Comparison of ENCODE assay signal across 17 cellular contexts in the genomic region with DNA sequence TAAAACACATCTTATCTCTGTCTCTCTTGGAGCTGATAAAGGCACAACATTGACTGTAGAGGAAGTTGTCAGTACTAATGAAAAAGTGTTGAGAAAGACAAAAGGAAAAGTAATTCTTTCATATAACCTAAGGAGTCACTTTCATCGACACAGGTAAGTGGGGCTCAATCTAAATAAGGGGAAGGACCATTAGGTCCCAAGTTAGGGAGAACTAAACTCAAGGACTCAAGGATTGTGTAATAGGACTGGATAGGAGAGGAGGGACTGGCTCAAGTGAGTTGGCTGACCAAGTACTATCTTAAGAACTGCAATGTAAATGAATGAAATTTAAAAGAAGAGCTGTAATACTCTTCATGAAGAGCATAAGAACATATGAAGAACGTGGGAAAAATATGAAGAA. TPM values are rescaled to one million over a fixed set of nuclear protein-coding genes. Genes with fewer than 3 reads are reported as not detected.
DNase-seq lines count a peak whose midpoint lies in the region; ATAC-seq and TF ChIP-seq lines count a peak whose summit lies in the region.
"Had no signal": no experiment of that assay in that cellular context is flagged by ENCODE, and none has a peak within 500 bp of the region (broad histone marks: within the 10 kb centered on the region; RNA-seq: fewer than 3 reads in every experiment).

No MANE protein-coding gene starts in this region.

- 68 to 80% methylated on average over 2 of the region's 2 CpGs for WGBS in sigmoid colon, 2 donors

- H3K9ac ChIP-seq in OCI-LY3 (ENCODE audit: low read length): peak overlapping the region; percentile 58

- CTCF ChIA-PET in activated CD8-positive, alpha-beta memory T cell treated with anti-CD3 and anti-CD28 coated beads, Interleukin-2, amount 10 ng/mL, durations not matched to agents 7 days and 5 days (lab: Charles Lee): interaction anchor here (0.9 to 5.3 kb wide), 13 partner anchors 11 to 187 kb away, joined by 3 to 32 read pairs (median 3); a partner anchor contains a TSS

- H3K27me3 ChIP-seq in OCI-LY3 (ENCODE audit: low read depth, low read length) (no peaks in the 10 kb centered on the region), sigmoid colon (peaks cover 0 to 24% (median 6%) of the 10 kb centered on the region in 3 donors)
- H3K27me3 ChIP-seq: cardiac muscle cell had no signal

- TF ChIP-seq CTCF in OCI-LY3 (IDR thresholded peaks at IDR 0.05; ENCODE audit: low read depth, low read length) (no peak), sigmoid colon (IDR thresholded peaks at IDR 0.05) (no peak), GM10266 (IDR thresholded peaks at IDR 0.05; ENCODE audit: control insufficient read depth, insufficient read depth, low read depth, missing control alignments) (no peak)

- ATAC-seq in activated CD8-positive, alpha-beta memory T cell treated with anti-CD3 and anti-CD28 coated beads, Interleukin-2, amount 10 ng/mL, durations not matched to agents 7 days and 5 days: peak; percentile 13
- no peak for ATAC-seq in stimulated activated memory B cell treated with anti-CD40 and anti-IgM and Interleukin-4, amounts not matched to agents 10 μg/mL and 1 μg/mL and 100 μg/mL, for 72 hours
- no peak for ATAC-seq in HG03571 (IDR thresholded peaks at IDR 0.05; ENCODE audit: unreplicated experiment)
- ATAC-seq: left lobe of liver had no signal

- H3K9me3 ChIP-seq in OCI-LY3 (ENCODE audit: insufficient read depth, low read length): no peaks in the 10 kb centered on the region
- H3K9me3 ChIP-seq in sigmoid colon: no peaks in the 10 kb centered on the region

- H3K36me3 Mint-ChIP-seq in activated CD8-positive, alpha-beta memory T cell treated with anti-CD3 and anti-CD28 coated beads, Interleukin-2, amount 10 ng/mL, durations not matched to agents 7 days and 5 days: peaks cover 33% of the 10 kb centered on the region
- H3K36me3 Mint-ChIP-seq in activated naive CD8-positive, alpha-beta T cell treated with anti-CD3 and anti-CD28 coated beads for 36 hours: peaks cover 50% of the 10 kb centered on the region
- H3K36me3 Mint-ChIP-seq in stimulated activated memory B cell treated with anti-CD40 and anti-IgM and Interleukin-4, amounts not matched to agents 10 μg/mL and 1 μg/mL and 100 μg/mL, for 72 hours: peaks cover 60% of the 10 kb centered on the region

- no peak for TF ChIP-seq EP300 in sigmoid colon (IDR thresholded peaks at IDR 0.05)

- intact Hi-C loops in sigmoid colon (cut with DNase I): no loop called here

- peak overlapping the region; percentile 65 for H3K4me2 ChIP-seq in OCI-LY3 (ENCODE audit: low read length)

- H2AFZ ChIP-seq in OCI-LY3 (ENCODE audit: low read depth, low read length): no peak overlapping the region

- H3K4me1 ChIP-seq in OCI-LY3 (ENCODE audit: low read length): peaks cover 55% of the 10 kb centered on the region
- no peaks in the 10 kb centered on the region for H3K4me1 ChIP-seq in sigmoid colon

- no peaks in the 10 kb centered on the region for H4K20me1 ChIP-seq in OCI-LY3 (ENCODE audit: insufficient read depth, low read length)

- H3K27ac ChIP-seq in OCI-LY3 (ENCODE audit: low read length): peak overlapping the region; percentile 98
- no peak overlapping the region for H3K27ac ChIP-seq in sigmoid colon
- H3K27ac ChIP-seq: cardiac muscle cell had no signal

- peaks cover 57% of the 10 kb centered on the region for H3K79me2 ChIP-seq in OCI-LY3 (ENCODE audit: low read length)

- peak overlapping the region; percentile 86 for H3K27ac Mint-ChIP-seq in activated CD8-positive, alpha-beta memory T cell treated with anti-CD3 and anti-CD28 coated beads, Interleukin-2, amount 10 ng/mL, durations not matched to agents 7 days and 5 days
- H3K27ac Mint-ChIP-seq in activated naive CD8-positive, alpha-beta T cell treated with anti-CD3 and anti-CD28 coated beads for 36 hours: peak overlapping the region; percentile 84
- peak overlapping the region; percentile 91 for H3K27ac Mint-ChIP-seq in stimulated activated memory B cell treated with anti-CD40 and anti-IgM and Interleukin-4, amounts not matched to agents 10 μg/mL and 1 μg/mL and 100 μg/mL, for 72 hours

- H3K4me3 ChIP-seq in OCI-LY3 (ENCODE audit: low read length): peak overlapping the region; percentile 44
- no peak overlapping the region for H3K4me3 ChIP-seq in sigmoid colon
- H3K4me3 ChIP-seq: cardiac muscle cell had no signal

- DNase-seq in activated CD8-positive, alpha-beta memory T cell treated with anti-CD3 and anti-CD28 coated beads, Interleukin-2, amount 10 ng/mL, durations not matched to agents 7 days and 5 days: no peak
- no peak for DNase-seq in activated CD8-positive, alpha-beta memory T cell treated with anti-CD3 and anti-CD28 coated beads, Interleukin-2, amount 50 U/mL, for 48 hours
- no peak for DNase-seq in activated naive CD8-positive, alpha-beta T cell treated with anti-CD3 and anti-CD28 coated beads for 36 hours
- DNase-seq in sigmoid colon: no peak
- no peak for DNase-seq in GM10266 (ENCODE audit: extremely low spot score)
- DNase-seq: activated gamma-delta T cell treated with Interleukin-2 at 50 U/mL for 16 hours; effector CD8-positive, alpha-beta T cell; NCI-H1930; NCI-H524 treated with DMSO at 0.1 percent for 48 hours; posterior cingulate gyrus had no signal

- H3K36me3 ChIP-seq in OCI-LY3 (replicated peaks; ENCODE audit: low read depth, low read length) (peaks cover 31% of the 10 kb centered on the region), sigmoid colon (no peaks in the 10 kb centered on the region)
- H3K36me3 ChIP-seq: cardiac muscle cell had no signal

- H3K4me1 Mint-ChIP-seq in activated CD8-positive, alpha-beta memory T cell treated with anti-CD3 and anti-CD28 coated beads, Interleukin-2, amount 10 ng/mL, durations not matched to agents 7 days and 5 days: peaks cover 58% of the 10 kb centered on the region
- peaks cover 63% of the 10 kb centered on the region for H3K4me1 Mint-ChIP-seq in activated naive CD8-positive, alpha-beta T cell treated with anti-CD3 and anti-CD28 coated beads for 36 hours
- peaks cover 81% of the 10 kb centered on the region for H3K4me1 Mint-ChIP-seq in stimulated activated memory B cell treated with anti-CD40 and anti-IgM and Interleukin-4, amounts not matched to agents 10 μg/mL and 1 μg/mL and 100 μg/mL, for 72 hours

- H3K4me3 Mint-ChIP-seq in activated CD8-positive, alpha-beta memory T cell treated with anti-CD3 and anti-CD28 coated beads, Interleukin-2, amount 10 ng/mL, durations not matched to agents 7 days and 5 days: peak overlapping the region; percentile 67
- peak overlapping the region; percentile 56 for H3K4me3 Mint-ChIP-seq in activated naive CD8-positive, alpha-beta T cell treated with anti-CD3 and anti-CD28 coated beads for 36 hours
- H3K4me3 Mint-ChIP-seq in stimulated activated memory B cell treated with anti-CD40 and anti-IgM and Interleukin-4, amounts not matched to agents 10 μg/mL and 1 μg/mL and 100 μg/mL, for 72 hours: peak overlapping the region; percentile 57

- H3K9me3 Mint-ChIP-seq in activated CD8-positive, alpha-beta memory T cell treated with anti-CD3 and anti-CD28 coated beads, Interleukin-2, amount 10 ng/mL, durations not matched to agents 7 days and 5 days (ENCODE audit: low read depth): no peaks in the 10 kb centered on the region
- peaks cover 1% of the 10 kb centered on the region for H3K9me3 Mint-ChIP-seq in activated naive CD8-positive, alpha-beta T cell treated with anti-CD3 and anti-CD28 coated beads for 36 hours
- peaks cover 2% of the 10 kb centered on the region for H3K9me3 Mint-ChIP-seq in stimulated activated memory B cell treated with anti-CD40 and anti-IgM and Interleukin-4, amounts not matched to agents 10 μg/mL and 1 μg/mL and 100 μg/mL, for 72 hours

- no peak for TF ChIP-seq POLR2A in sigmoid colon (IDR thresholded peaks at IDR 0.05)

- no peaks in the 10 kb centered on the region for H3K27me3 Mint-ChIP-seq in activated CD8-positive, alpha-beta memory T cell treated with anti-CD3 and anti-CD28 coated beads, Interleukin-2, amount 10 ng/mL, durations not matched to agents 7 days and 5 days
- H3K27me3 Mint-ChIP-seq in activated naive CD8-positive, alpha-beta T cell treated with anti-CD3 and anti-CD28 coated beads for 36 hours: no peaks in the 10 kb centered on the region
- H3K27me3 Mint-ChIP-seq in stimulated activated memory B cell treated with anti-CD40 and anti-IgM and Interleukin-4, amounts not matched to agents 10 μg/mL and 1 μg/mL and 100 μg/mL, for 72 hours: no peaks in the 10 kb centered on the region

RNA-seq across cellular contexts. Expression of a gene that starts 55.7 kb away (rescaled TPM):
- under 1 TPM in 1 of 2 experiments, not detected in 1; 0.19 TPM for total RNA-seq in activated CD8-positive, alpha-beta memory T cell treated with anti-CD3 and anti-CD28 coated beads, Interleukin-2, amount 10 ng/mL, durations not matched to agents 7 days and 5 days
- total RNA-seq in activated naive CD8-positive, alpha-beta T cell treated with anti-CD3 and anti-CD28 coated beads for 36 hours: under 1 TPM; 0.60 to 0.84 TPM
- total RNA-seq in sigmoid colon: under 1 TPM in 1 of 4 donors, not detected in 3; under 0.01 TPM
- 10 to 100 TPM; 13.2 to 17.9 (median 13.2) TPM for polyA plus RNA-seq in sigmoid colon
- total RNA-seq: M059J, RPMI7951 had no signal
